Comparison of ENCODE assay signal across 1 cellular context in the genomic region with DNA sequence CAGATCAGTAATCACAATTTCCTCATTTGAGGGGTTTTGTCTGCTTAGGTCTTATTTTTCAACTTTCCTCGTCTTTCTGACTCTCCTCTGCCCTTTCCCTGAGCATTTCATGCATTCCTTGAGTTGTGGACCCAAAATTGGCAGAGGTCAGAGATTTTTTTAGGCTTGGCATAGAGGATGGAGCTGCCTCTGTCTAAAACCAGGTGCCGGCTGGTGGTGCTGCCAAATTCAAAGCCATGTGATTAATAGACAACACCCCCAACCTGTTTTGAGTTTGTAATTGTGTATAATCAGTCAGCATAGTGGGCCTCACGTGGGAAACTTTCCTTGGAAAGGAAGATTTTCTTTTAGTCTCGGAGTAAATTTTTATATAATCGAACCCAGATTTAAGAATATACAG.
TF ChIP-seq lines count a peak whose summit lies in the region.

No MANE protein-coding gene starts in this region.

TF ChIP-seq in HepG2, 621 proteins besides CTCF, POLR2A, EP300 and RAD21:
- TF ChIP-seq ZSCAN31 (CRISPR knock-in tag; IDR thresholded peaks at IDR 0.05; ENCODE audit: low read depth) (no peak), HNF4G (IDR thresholded peaks at IDR 0.05; ENCODE audit: borderline replicate concordance, low read depth, low read length) (no peak), HNF4G (CRISPR knock-in tag; IDR thresholded peaks at IDR 0.05; ENCODE audit: borderline replicate concordance, low read depth) (no peak), KLF11 (CRISPR knock-in tag; IDR thresholded peaks at IDR 0.05) (no peak), TEAD2 (CRISPR knock-in tag; IDR thresholded peaks at IDR 0.05) (no peak), ZBTB8A (CRISPR knock-in tag; IDR thresholded peaks at IDR 0.05; ENCODE audit: borderline replicate concordance, low read depth) (no peak), ATF7 (IDR thresholded peaks at IDR 0.05) (no peak), ATF7 (CRISPR knock-in tag; IDR thresholded peaks at IDR 0.05) (no peak), NCOA2 (CRISPR knock-in tag; IDR thresholded peaks at IDR 0.05) (no peak), GATAD2A (CRISPR knock-in tag; IDR thresholded peaks at IDR 0.05) (no peak), ZMYM4 (CRISPR knock-in tag; IDR thresholded peaks at IDR 0.05) (no peak), LCORL (IDR thresholded peaks at IDR 0.05) (no peak), LCORL (CRISPR knock-in tag; IDR thresholded peaks at IDR 0.05) (no peak), ZNF615 (CRISPR knock-in tag; IDR thresholded peaks at IDR 0.05; ENCODE audit: borderline replicate concordance) (no peak), ZNF33A (CRISPR knock-in tag; IDR thresholded peaks at IDR 0.05; ENCODE audit: borderline replicate concordance) (no peak), CBX2 (IDR thresholded peaks at IDR 0.05; ENCODE audit: low read depth, low read length) (no peak), CBX2 (CRISPR knock-in tag; IDR thresholded peaks at IDR 0.05; ENCODE audit: low read depth) (no peak), ZNF678 (CRISPR knock-in tag; IDR thresholded peaks at IDR 0.05) (no peak), ZIK1 (CRISPR knock-in tag; IDR thresholded peaks at IDR 0.05; ENCODE audit: borderline replicate concordance, low read depth) (no peak)
- TF ChIP-seq, protein P1, sequence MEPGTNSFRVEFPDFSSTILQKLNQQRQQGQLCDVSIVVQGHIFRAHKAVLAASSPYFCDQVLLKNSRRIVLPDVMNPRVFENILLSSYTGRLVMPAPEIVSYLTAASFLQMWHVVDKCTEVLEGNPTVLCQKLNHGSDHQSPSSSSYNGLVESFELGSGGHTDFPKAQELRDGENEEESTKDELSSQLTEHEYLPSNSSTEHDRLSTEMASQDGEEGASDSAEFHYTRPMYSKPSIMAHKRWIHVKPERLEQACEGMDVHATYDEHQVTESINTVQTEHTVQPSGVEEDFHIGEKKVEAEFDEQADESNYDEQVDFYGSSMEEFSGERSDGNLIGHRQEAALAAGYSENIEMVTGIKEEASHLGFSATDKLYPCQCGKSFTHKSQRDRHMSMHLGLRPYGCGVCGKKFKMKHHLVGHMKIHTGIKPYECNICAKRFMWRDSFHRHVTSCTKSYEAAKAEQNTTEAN (CRISPR knock-in tag; conservative IDR thresholded peaks at IDR 0.05) = no peak
- TF ChIP-seq, protein P2, sequence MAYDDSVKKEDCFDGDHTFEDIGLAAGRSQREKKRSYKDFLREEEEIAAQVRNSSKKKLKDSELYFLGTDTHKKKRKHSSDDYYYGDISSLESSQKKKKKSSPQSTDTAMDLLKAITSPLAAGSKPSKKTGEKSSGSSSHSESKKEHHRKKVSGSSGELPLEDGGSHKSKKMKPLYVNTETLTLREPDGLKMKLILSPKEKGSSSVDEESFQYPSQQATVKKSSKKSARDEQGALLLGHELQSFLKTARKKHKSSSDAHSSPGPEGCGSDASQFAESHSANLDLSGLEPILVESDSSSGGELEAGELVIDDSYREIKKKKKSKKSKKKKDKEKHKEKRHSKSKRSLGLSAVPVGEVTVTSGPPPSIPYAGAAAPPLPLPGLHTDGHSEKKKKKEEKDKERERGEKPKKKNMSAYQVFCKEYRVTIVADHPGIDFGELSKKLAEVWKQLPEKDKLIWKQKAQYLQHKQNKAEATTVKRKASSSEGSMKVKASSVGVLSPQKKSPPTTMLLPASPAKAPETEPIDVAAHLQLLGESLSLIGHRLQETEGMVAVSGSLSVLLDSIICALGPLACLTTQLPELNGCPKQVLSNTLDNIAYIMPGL (CRISPR knock-in tag; IDR thresholded peaks at IDR 0.05; ENCODE audit: borderline replicate concordance in 1 of 2, low read depth in 1 of 2) = no peak
- TF ChIP-seq, protein P3, sequence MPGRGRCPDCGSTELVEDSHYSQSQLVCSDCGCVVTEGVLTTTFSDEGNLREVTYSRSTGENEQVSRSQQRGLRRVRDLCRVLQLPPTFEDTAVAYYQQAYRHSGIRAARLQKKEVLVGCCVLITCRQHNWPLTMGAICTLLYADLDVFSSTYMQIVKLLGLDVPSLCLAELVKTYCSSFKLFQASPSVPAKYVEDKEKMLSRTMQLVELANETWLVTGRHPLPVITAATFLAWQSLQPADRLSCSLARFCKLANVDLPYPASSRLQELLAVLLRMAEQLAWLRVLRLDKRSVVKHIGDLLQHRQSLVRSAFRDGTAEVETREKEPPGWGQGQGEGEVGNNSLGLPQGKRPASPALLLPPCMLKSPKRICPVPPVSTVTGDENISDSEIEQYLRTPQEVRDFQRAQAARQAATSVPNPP (CRISPR knock-in tag; IDR thresholded peaks at IDR 0.05) = no peak
